ENCODE assay signal across 8 cellular contexts in genomic region chr3:17740703-17741102, GRCh38. TPM values are rescaled to one million over a fixed set of nuclear protein-coding genes. Genes with fewer than 3 reads are reported as not detected.
A peak's percentile ranks its signal among the peaks of the same experiment; 100 is the strongest.
DNase-seq lines count a peak whose midpoint lies in the region; ATAC-seq and TF ChIP-seq lines count a peak whose summit lies in the region.

No MANE protein-coding gene starts in this region.

- peak overlapping the region; percentile 38 for H2AFZ ChIP-seq in SU-DHL-6 (ENCODE audit: low read depth, low read length, severe bottlenecking)

- WGBS in esophagus muscularis mucosa, result 41% methylated on average over 4 of the region's 4 CpGs

- no peaks in the 10 kb centered on the region for H4K20me1 ChIP-seq in SU-DHL-6 (ENCODE audit: low read depth, low read length)

- peaks cover 61% of the 10 kb centered on the region for H3K79me2 ChIP-seq in SU-DHL-6 (ENCODE audit: insufficient read depth, low read length)

- H3K4me1 ChIP-seq in esophagus muscularis mucosa, result peaks cover 26 to 51% (median 45%) of the 10 kb centered on the region in 4 donors
- H3K4me1 ChIP-seq in rectal smooth muscle tissue (ENCODE audit: control insufficient read depth, insufficient read depth, low read length), result peaks cover 9% of the 10 kb centered on the region

- no peaks in the 10 kb centered on the region for H3K9me3 ChIP-seq in SU-DHL-6 (ENCODE audit: insufficient read depth, low read length)
- H3K9me3 ChIP-seq in esophagus muscularis mucosa, result no peaks in the 10 kb centered on the region

- H3K4me2 ChIP-seq in SU-DHL-6 (ENCODE audit: low read depth, low read length, poor library complexity, severe bottlenecking), result peak overlapping the region; percentile 95

- no peak for ATAC-seq in GM18498 (IDR thresholded peaks at IDR 0.05; ENCODE audit: unreplicated experiment)

- H3K9ac ChIP-seq in SU-DHL-6 (ENCODE audit: low read length) (peak overlapping the region; percentile 78), rectal smooth muscle tissue (ENCODE audit: low read length) (no peak overlapping the region)

- H3F3A ChIP-seq in SU-DHL-6 (ENCODE audit: insufficient read depth), result peaks cover 38% of the 10 kb centered on the region

- no peaks in the 10 kb centered on the region for H3K27me3 ChIP-seq in SU-DHL-6 (ENCODE audit: low read length)
- no peaks in the 10 kb centered on the region for H3K27me3 ChIP-seq in esophagus muscularis mucosa
- no peaks in the 10 kb centered on the region for H3K27me3 ChIP-seq in rectal smooth muscle tissue (ENCODE audit: control insufficient read depth, insufficient read depth, low read length)

- H3K36me3 ChIP-seq in SU-DHL-6 (ENCODE audit: low read length), result no peaks in the 10 kb centered on the region
- no peaks in the 10 kb centered on the region for H3K36me3 ChIP-seq in esophagus muscularis mucosa
- H3K36me3 ChIP-seq in rectal smooth muscle tissue (ENCODE audit: control insufficient read depth, insufficient read depth, low read length), result no peaks in the 10 kb centered on the region

- H3K9me2 ChIP-seq in SU-DHL-6 (replicated peaks; ENCODE audit: insufficient read depth, low read length), result no peaks in the 10 kb centered on the region

- no peak for TF ChIP-seq EP300 in esophagus muscularis mucosa (IDR thresholded peaks at IDR 0.05)

- TF ChIP-seq POLR2A in esophagus muscularis mucosa (IDR thresholded peaks at IDR 0.05; ENCODE audit: low read depth), result no peak

- H3K4me3 ChIP-seq in SU-DHL-6 (ENCODE audit: insufficient read depth, low read length, poor library complexity, severe bottlenecking) (peak overlapping the region; percentile 83), esophagus muscularis mucosa (peak overlapping the region; percentile 69 to 95 (median 90)), rectal smooth muscle tissue (ENCODE audit: low read length) (peak overlapping the region; percentile 90)

- DNase-seq in DMS114 treated with DMSO at 0.1 percent for 48 hours (lab: John Stamatoyannopoulos, UW; ENCODE audit: unreplicated experiment) (peak; percentile 36), HT1080 (ENCODE audit: low read depth) (peak; percentile 78), esophagus muscularis mucosa (ENCODE audit: extremely low spot score) (no peak), GOT3 (lab: John Stamatoyannopoulos, UW) (no peak), dedifferentiated amniotic fluid mesenchymal stem cell (ENCODE audit: extremely low spot score) (no peak)

- H3K27ac ChIP-seq in SU-DHL-6 (ENCODE audit: low read depth, low read length), result peak overlapping the region; percentile 95
- peak overlapping the region; percentile 97 to 99 (median 98) for H3K27ac ChIP-seq in esophagus muscularis mucosa (replicated peaks in 1 of 4)
- peak overlapping the region; percentile 96 for H3K27ac ChIP-seq in rectal smooth muscle tissue (ENCODE audit: low read depth, low read length)

- TF ChIP-seq CTCF in SU-DHL-6 (IDR thresholded peaks at IDR 0.05; ENCODE audit: insufficient read depth, low read length, poor library complexity, severe bottlenecking) (no peak), esophagus muscularis mucosa (IDR thresholded peaks at IDR 0.05) (no peak)

- intact Hi-C loops in esophagus muscularis mucosa (cut with DNase I), result loop anchor here (5.0 kb wide), 1 partner anchor 103 kb away; no protein-coding TSS in a partner anchor

RNA-seq across cellular contexts. Expression of gene TBC1D5, which starts 1.7 kb away (rescaled TPM):
- total RNA-seq in HT1080 (2014; rRNA removed; shearing (Covaris generic)), result 40.1 and 42.2 TPM in 2 replicates
- polyA plus RNA-seq in HT1080 (2015; cell fraction: cytosol; rRNA removed), result 37.9 and 47.9 TPM in 2 replicates
- 40.7 and 52.8 TPM in 2 replicates for polyA plus RNA-seq in HT1080 (2015; cell fraction: nucleus; rRNA removed)
- 10 to 100 TPM; 54.0 to 83.1 (median 63.6) TPM for total RNA-seq in esophagus muscularis mucosa

Comparison
In these comparisons a context has a peak if more than half of its experiments do, and no peak if none do; other contexts are left out.
1. DNase-seq: peak in DMS114 treated with DMSO at 0.1 percent for 48 hours (single experiment) and HT1080 (single experiment); none in esophagus muscularis mucosa (single experiment), GOT3 (single experiment) and dedifferentiated amniotic fluid mesenchymal stem cell (single experiment).
2. Peak in every context shown above with its lines, with median percentiles within 50 percentile points of each other: H3K27ac ChIP-seq and H3K4me3 ChIP-seq.